In genomic region chr19:6238256-6238642, GRCh38 we compare ENCODE assay signal across 1 cellular context.
TF ChIP-seq lines count a peak whose summit lies in the region.

No MANE protein-coding gene starts in this region.

TF ChIP-seq in HepG2, 621 proteins besides CTCF, POLR2A, EP300 and RAD21 (continued from another document):
- TF ChIP-seq LRRFIP1 (CRISPR knock-in tag; conservative IDR thresholded peaks at IDR 0.05) = no peak
- TF ChIP-seq IKZF4 (CRISPR knock-in tag; IDR thresholded peaks at IDR 0.05; ENCODE audit: borderline replicate concordance, low read depth, not compliant biosample characterization) = no peak
- TF ChIP-seq KLF6 (CRISPR knock-in tag; IDR thresholded peaks at IDR 0.05) = no peak
- no peak for TF ChIP-seq TEAD3 (CRISPR knock-in tag; optimal IDR thresholded peaks at IDR 0.05; ENCODE audit: borderline replicate concordance)
- TF ChIP-seq ZNF101 (CRISPR knock-in tag; IDR thresholded peaks at IDR 0.05; ENCODE audit: borderline replicate concordance, low read depth) = no peak
- TF ChIP-seq, protein P1, sequence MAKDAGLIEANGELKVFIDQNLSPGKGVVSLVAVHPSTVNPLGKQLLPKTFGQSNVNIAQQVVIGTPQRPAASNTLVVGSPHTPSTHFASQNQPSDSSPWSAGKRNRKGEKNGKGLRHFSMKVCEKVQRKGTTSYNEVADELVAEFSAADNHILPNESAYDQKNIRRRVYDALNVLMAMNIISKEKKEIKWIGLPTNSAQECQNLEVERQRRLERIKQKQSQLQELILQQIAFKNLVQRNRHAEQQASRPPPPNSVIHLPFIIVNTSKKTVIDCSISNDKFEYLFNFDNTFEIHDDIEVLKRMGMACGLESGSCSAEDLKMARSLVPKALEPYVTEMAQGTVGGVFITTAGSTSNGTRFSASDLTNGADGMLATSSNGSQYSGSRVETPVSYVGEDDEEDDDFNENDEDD (CRISPR knock-in tag; IDR thresholded peaks at IDR 0.05; ENCODE audit: borderline replicate concordance) = no peak
- TF ChIP-seq AKAP8 (CRISPR knock-in tag; IDR thresholded peaks at IDR 0.05) = no peak
- TF ChIP-seq ZFX (CRISPR knock-in tag; IDR thresholded peaks at IDR 0.05; ENCODE audit: low read depth) = no peak
- no peak for TF ChIP-seq MED1 (CRISPR knock-in tag; IDR thresholded peaks at IDR 0.05)
- TF ChIP-seq PRMT3 (CRISPR knock-in tag; IDR thresholded peaks at IDR 0.05; ENCODE audit: borderline replicate concordance, low read depth) = no peak
- no peak for TF ChIP-seq AHR (CRISPR knock-in tag; IDR thresholded peaks at IDR 0.05)
